ENCODE assay signal across 8 cellular contexts in the genomic region with DNA sequence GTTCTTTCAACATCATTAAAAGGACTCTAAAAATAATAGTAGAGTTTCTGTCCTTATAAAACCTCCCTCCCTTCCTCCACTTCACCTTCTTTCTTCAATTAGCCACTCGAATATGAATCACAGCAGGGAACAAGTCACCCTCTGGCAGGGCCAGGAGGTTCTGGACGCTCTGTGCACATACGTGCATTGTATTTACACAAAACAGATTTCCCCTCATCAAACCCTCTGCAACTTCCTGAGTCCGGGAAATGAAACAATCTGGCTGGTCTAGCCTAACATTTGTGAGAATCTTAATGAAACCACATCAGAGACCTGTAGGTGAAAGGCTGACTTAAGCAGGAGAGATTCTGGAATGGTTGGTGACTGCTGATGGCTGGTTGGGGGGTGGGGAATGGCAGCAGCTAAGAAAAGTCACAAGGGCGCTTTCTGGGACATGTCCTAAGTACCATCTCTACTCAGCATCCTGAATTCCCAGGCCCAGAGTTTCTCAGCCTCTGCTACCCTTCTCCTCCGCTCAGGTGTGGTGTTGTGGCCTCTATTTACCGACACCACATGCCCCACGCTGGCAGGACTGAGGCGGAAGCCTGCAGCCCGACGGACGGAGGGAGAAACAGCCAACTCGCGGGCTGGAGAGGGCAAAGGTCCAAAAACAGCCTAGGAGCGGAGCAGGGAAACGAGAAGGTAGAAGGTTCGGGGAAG. TPM values are rescaled to one million over a fixed set of nuclear protein-coding genes. Genes with fewer than 3 reads are reported as not detected.
A peak's percentile ranks its signal among the peaks of the same experiment; 100 is the strongest.
DNase-seq lines count a peak whose midpoint lies in the region; ATAC-seq and TF ChIP-seq lines count a peak whose summit lies in the region.

No MANE protein-coding gene starts in this region.

- H3K4me3 Mint-ChIP-seq in MCF 10A (ENCODE audit: unreplicated experiment): peak overlapping the region; percentile 84

- no peak overlapping the region for H3K27ac Mint-ChIP-seq in MCF 10A (ENCODE audit: low read depth, unreplicated experiment)

- intact Hi-C loops in MCF 10A (cut with micrococcal nuclease): no loop called here

- no peaks in the 10 kb centered on the region for H3K9me3 Mint-ChIP-seq in MCF 10A (ENCODE audit: unreplicated experiment)

- BruUV-seq in MCF 10A (replicated peaks; lab: Mats Ljungman, UMichigan): TSS peak; percentile 31

- TF ChIP-seq CTCF in DOHH2 (IDR thresholded peaks at IDR 0.05; ENCODE audit: low read depth, low read length, poor library complexity, severe bottlenecking): no peak
- TF ChIP-seq CTCF in MCF 10A (IDR thresholded peaks at IDR 0.05; ENCODE audit: unreplicated experiment): no peak

- H3K9me3 ChIP-seq in DOHH2 (ENCODE audit: control insufficient read depth, insufficient read depth, low read length): no peaks in the 10 kb centered on the region
- no peaks in the 10 kb centered on the region for H3K9me3 ChIP-seq in subcutaneous abdominal adipose tissue (ENCODE audit: control insufficient read depth in 5 of 5, low read length in 5 of 5)

- peak overlapping the region; percentile 48 to 82 (median 65) for H3K9ac ChIP-seq in subcutaneous abdominal adipose tissue (ENCODE audit: low read length in 5 of 5)

- peaks cover 15% of the 10 kb centered on the region for H3K79me2 ChIP-seq in DOHH2 (ENCODE audit: control insufficient read depth, low read length)

- no peaks in the 10 kb centered on the region for H3F3A ChIP-seq in DOHH2 (ENCODE audit: control insufficient read depth, insufficient read depth)

- peak overlapping the region; percentile 84 for H3K4me2 ChIP-seq in DOHH2 (ENCODE audit: low read length)

- H3K27me3 ChIP-seq in DOHH2 (ENCODE audit: control insufficient read depth, low read length) (no peaks in the 10 kb centered on the region), subcutaneous abdominal adipose tissue (ENCODE audit: control insufficient read depth in 5 of 5, insufficient read depth in 4 of 5, low read length in 5 of 5) (peaks cover under 1 to 7% (median 4%) of the 10 kb centered on the region in 5 donors)

- H3K4me1 Mint-ChIP-seq in MCF 10A (ENCODE audit: insufficient read depth, unreplicated experiment): no peaks in the 10 kb centered on the region

- CTCF ChIA-PET in MCF 10A (lab: Yijun Ruan, JAX): no interaction called here

- H3K4me3 ChIP-seq in DOHH2 (ENCODE audit: low read length) (peak overlapping the region; percentile 90), subcutaneous abdominal adipose tissue (ENCODE audit: low read depth in 1 of 5, low read length in 5 of 5) (peak overlapping the region; percentile 64 to 81 (median 72))

- H3K4me1 ChIP-seq in DOHH2 (ENCODE audit: control insufficient read depth, low read length): peaks cover 20% of the 10 kb centered on the region
- H3K4me1 ChIP-seq in subcutaneous abdominal adipose tissue (ENCODE audit: control insufficient read depth in 5 of 5, insufficient read depth in 5 of 5, low read length in 5 of 5): peaks cover 0 to 27% (median 20%) of the 10 kb centered on the region in 5 donors

- DNase-seq in M059J (ENCODE audit: low read depth): peak; percentile 69
- peak; percentile 28 for DNase-seq in MCF 10A (ENCODE audit: unreplicated experiment)
- DNase-seq in left lobe of liver (ENCODE audit: low spot score): peak; percentile 70
- no peak for DNase-seq in NCI-H2227 treated with DMSO at 0.1 percent for 48 hours (lab: John Stamatoyannopoulos, UW)
- DNase-seq in AML-193 (lab: John Stamatoyannopoulos, UW): no peak

- H3K27me3 Mint-ChIP-seq in MCF 10A (ENCODE audit: insufficient read depth, unreplicated experiment): peaks cover 25% of the 10 kb centered on the region

- H3K9me2 ChIP-seq in DOHH2 (replicated peaks; ENCODE audit: control insufficient read depth, low read length): no peaks in the 10 kb centered on the region

- POLR2A ChIA-PET in MCF 10A (lab: Yijun Ruan, JAX): no interaction called here

- ATAC-seq in left lobe of liver (peak; percentile 79), HG03175 (IDR thresholded peaks at IDR 0.05; ENCODE audit: unreplicated experiment) (no peak)

- peaks cover 10% of the 10 kb centered on the region for H3K36me3 ChIP-seq in DOHH2 (ENCODE audit: control insufficient read depth, low read length)
- H3K36me3 ChIP-seq in subcutaneous abdominal adipose tissue (ENCODE audit: control insufficient read depth in 5 of 5, insufficient read depth in 5 of 5, low read length in 5 of 5): peaks cover 0 to 5% (median 3%) of the 10 kb centered on the region in 5 donors

- H4K20me1 ChIP-seq in DOHH2 (ENCODE audit: control insufficient read depth, insufficient read depth, low read depth, low read length): no peaks in the 10 kb centered on the region

- no peak overlapping the region for H3K27ac ChIP-seq in DOHH2 (ENCODE audit: low read depth, low read length)
- H3K27ac ChIP-seq in subcutaneous abdominal adipose tissue (ENCODE audit: low read depth, low read length): peak overlapping the region; percentile 80

- peaks cover 6% of the 10 kb centered on the region for H3K36me3 Mint-ChIP-seq in MCF 10A (ENCODE audit: insufficient read depth, unreplicated experiment)

RNA-seq across cellular contexts. Expression of a gene that starts 1.0 kb away (rescaled TPM):
- 44.1 and 52.3 TPM in 2 replicates for total RNA-seq in M059J (2014; rRNA removed; shearing (Covaris generic))
- 30.6 and 34.5 TPM in 2 replicates for total RNA-seq in MCF 10A (2022)
- 30.3 TPM for total RNA-seq in left lobe of liver

Comparison
In these comparisons a context has a peak if more than half of its experiments do, and no peak if none do; other contexts are left out.
1. DNase-seq: peak in M059J (single experiment), MCF 10A (single experiment) and left lobe of liver (single experiment); none in NCI-H2227 treated with DMSO at 0.1 percent for 48 hours (single experiment) and AML-193 (0 of 2).